19 cellular contexts compared by ENCODE assay signal in genomic region chr15:55968923-55969322, GRCh38.
"Had no signal": no experiment of that assay in that cellular context is flagged by ENCODE, and none has a peak within 500 bp of the region (broad histone marks: within the 10 kb centered on the region; RNA-seq: fewer than 3 reads in every experiment).

No MANE protein-coding gene starts in this region.

- DNase-seq: KBM-7, MG63, NCI-H1092, NCI-H1105 treated with DMSO at 0.1 percent for 48 hours, NCI-H1417 treated with DMSO at 0.1 percent for 48 hours, NCI-H146, NCI-H1694 treated with DMSO at 0.1 percent for 48 hours, NCI-H1930, NCI-H2081 treated with DMSO at 0.1 percent for 48 hours, NCI-H2171, NCI-H226, NCI-H446, NCI-H510A, NCI-H524 treated with DMSO at 0.1 percent for 48 hours, NCI-H69, NCI-H774, SHP77 had no signal

- H3K4me3 ChIP-seq: MG63 had no signal

- ATAC-seq: SK-N-SH treated with all-trans-retinoic acid at 6 μM for 48 hours had no signal

- H3K27me3 ChIP-seq: MG63 had no signal

- H3K27ac ChIP-seq: RWPE1 had no signal
